In the genomic region with DNA sequence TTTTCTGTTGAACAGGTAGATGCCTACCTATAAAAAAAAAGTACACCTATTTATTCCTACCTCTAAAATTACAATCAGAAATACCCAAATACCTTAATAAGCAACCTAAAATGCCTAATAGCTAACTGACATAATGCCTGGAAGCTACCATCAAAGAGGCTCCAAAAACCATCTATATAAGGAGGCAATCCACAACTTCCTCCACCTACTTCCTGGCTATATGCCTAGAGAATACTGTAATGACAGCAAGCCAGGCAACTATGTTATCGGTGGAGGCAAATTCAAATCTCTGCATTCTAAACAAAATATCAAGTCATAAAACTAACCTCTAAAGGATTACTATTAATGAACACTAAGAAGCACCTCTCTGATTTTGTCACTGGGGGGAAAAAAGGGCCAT, we compare ENCODE assay signal across 16 cellular contexts. TPM values are rescaled to one million over a fixed set of nuclear protein-coding genes. Genes with fewer than 3 reads are reported as not detected.
DNase-seq lines count a peak whose midpoint lies in the region; TF ChIP-seq lines count a peak whose summit lies in the region.
"Had no signal": no experiment of that assay in that cellular context is flagged by ENCODE, and none has a peak within 500 bp of the region (broad histone marks: within the 10 kb centered on the region; RNA-seq: fewer than 3 reads in every experiment).

No MANE protein-coding gene starts in this region.

- H3K4me3 Mint-ChIP-seq in progenitor cell of endocrine pancreas (ENCODE audit: low read depth), result no peak overlapping the region

- peak overlapping the region; percentile 18 for H3K27ac Mint-ChIP-seq in progenitor cell of endocrine pancreas

- H3K9me3 Mint-ChIP-seq in progenitor cell of endocrine pancreas (ENCODE audit: low read depth), result peaks cover 8% of the 10 kb centered on the region

- no peaks in the 10 kb centered on the region for H3K27me3 Mint-ChIP-seq in progenitor cell of endocrine pancreas

- peaks cover 20% of the 10 kb centered on the region for H3K4me1 Mint-ChIP-seq in progenitor cell of endocrine pancreas (ENCODE audit: low read depth)

- H3K36me3 Mint-ChIP-seq in progenitor cell of endocrine pancreas (ENCODE audit: insufficient read depth), result peaks cover 20% of the 10 kb centered on the region

- H3K4me3 ChIP-seq in fibroblast of mammary gland (ENCODE audit: control insufficient read depth, low read depth, low read length), result no peak overlapping the region
- H3K4me3 ChIP-seq: prostate gland, upper lobe of left lung had no signal

- peak; percentile 10 for DNase-seq in NCI-H2196 (lab: John Stamatoyannopoulos, UW; ENCODE audit: unreplicated experiment)
- no peak for DNase-seq in NCI-H2196 treated with DMSO at 0.1 percent for 48 hours (lab: John Stamatoyannopoulos, UW; ENCODE audit: unreplicated experiment)
- peak; percentile 25 for DNase-seq in NCI-H446 treated with DMSO at 0.1 percent for 48 hours (lab: John Stamatoyannopoulos, UW)
- DNase-seq in fibroblast of mammary gland (ENCODE audit: low read depth), result peak; percentile 54
- DNase-seq in progenitor cell of endocrine pancreas (ENCODE audit: low spot score, unreplicated experiment), result no peak
- no peak for DNase-seq in COLO829 (ENCODE audit: low spot score)
- DNase-seq in iPS-NIHi7 (ENCODE audit: extremely low spot score), result no peak
- no peak for DNase-seq in effector CD8-positive, alpha-beta T cell (lab: John Stamatoyannopoulos, UW)
- DNase-seq: activated CD4-positive, alpha-beta T cell treated with anti-CD3 and anti-CD28 coated beads for 1 hour; activated T-cell treated with anti-CD3 and anti-CD28 coated beads, Interleukin-2, amount 50 U/mL, for 1 hour; amygdala; hypothalamus; mesendoderm; NCI-H2107 had no signal

- TF ChIP-seq CTCF in fibroblast of mammary gland (conservative IDR thresholded peaks at IDR 0.05; ENCODE audit: control insufficient read depth, insufficient read depth, low read depth, low read length) (no peak), progenitor cell of endocrine pancreas (IDR thresholded peaks at IDR 0.05; ENCODE audit: unreplicated experiment) (no peak)

RNA-seq across cellular contexts. Expression of a gene that starts 10.1 kb away (rescaled TPM):
- total RNA-seq in progenitor cell of endocrine pancreas, result 100 and 101 TPM in 2 replicates

Comparison
In these comparisons a context has a peak if more than half of its experiments do, and no peak if none do; other contexts are left out.
1. DNase-seq: peak in NCI-H2196 (single experiment), NCI-H446 treated with DMSO at 0.1 percent for 48 hours (single experiment) and fibroblast of mammary gland (single experiment); none in NCI-H2196 treated with DMSO at 0.1 percent for 48 hours (single experiment), progenitor cell of endocrine pancreas (single experiment), COLO829 (single experiment), iPS-NIHi7 (single experiment) and effector CD8-positive, alpha-beta T cell (single experiment).